In the genomic region with DNA sequence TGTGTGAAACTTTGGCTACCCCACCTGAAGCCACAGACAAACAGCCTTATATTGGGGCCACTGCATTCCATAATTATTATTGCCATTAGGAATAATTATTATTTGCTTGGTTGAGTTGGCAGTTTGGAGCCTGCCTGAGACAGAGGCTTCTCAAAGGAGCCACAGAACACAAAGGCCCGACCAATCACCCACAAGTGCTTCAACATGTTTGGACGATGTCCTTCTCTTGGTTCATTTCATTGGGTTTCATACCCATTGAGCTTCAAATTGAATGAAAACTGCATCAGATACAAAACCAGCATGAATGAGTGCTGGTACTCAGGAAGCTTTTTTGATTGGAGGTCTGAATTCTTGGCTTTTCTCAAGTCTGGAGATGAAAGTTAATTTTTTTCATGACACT, we compare ENCODE assay signal across 1 cellular context.
A peak's percentile ranks its signal among the peaks of the same experiment; 100 is the strongest.
TF ChIP-seq lines count a peak whose summit lies in the region.

No MANE protein-coding gene starts in this region.

TF ChIP-seq in GM12878, 131 proteins besides CTCF, POLR2A, EP300 and RAD21 (continued from another document):
- TF ChIP-seq ZNF687 (IDR thresholded peaks at IDR 0.05) = peak; percentile 72; the same call in 1 of the 2 replicates
- 0 out of 2 replicates have a peak, but pooled peaks have one; percentile 35 for TF ChIP-seq PAX8 (IDR thresholded peaks at IDR 0.05)
- 0 out of 2 replicates have a peak, but pooled peaks have one; percentile 1 for TF ChIP-seq RUNX3 (IDR thresholded peaks at IDR 0.05; ENCODE audit: low read length)
